ENCODE assay signal across 10 cellular contexts in the genomic region with DNA sequence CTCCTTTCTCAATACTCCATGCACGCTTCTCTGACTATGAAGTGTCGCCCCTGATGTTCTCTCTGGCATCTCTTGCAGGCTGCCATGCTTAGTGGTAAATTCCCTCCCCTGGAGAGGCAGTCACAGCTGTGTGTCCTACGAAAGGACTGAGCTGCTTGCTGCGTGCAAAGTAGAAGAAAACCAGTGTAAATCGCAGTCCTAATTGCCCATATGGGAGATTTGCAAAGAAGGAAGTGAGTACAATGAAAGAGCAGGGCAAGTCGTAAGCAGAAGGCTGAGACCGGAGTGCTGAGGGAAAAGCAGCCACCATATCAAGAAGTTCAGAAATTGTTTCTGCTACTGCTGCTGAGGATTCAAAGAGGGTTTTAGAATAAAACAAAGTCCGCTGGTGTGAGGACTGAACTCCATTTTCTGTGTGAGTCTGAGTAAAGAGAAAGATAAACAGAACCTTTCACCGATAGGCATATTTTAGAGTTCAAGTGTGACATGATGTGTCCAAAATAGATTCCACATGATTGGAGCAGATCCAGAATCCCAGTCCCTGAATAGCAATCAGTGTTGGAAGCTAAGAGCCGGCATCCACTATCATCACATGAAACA.
DNase-seq lines count a peak whose midpoint lies in the region; TF ChIP-seq lines count a peak whose summit lies in the region.
"Had no signal": no experiment of that assay in that cellular context is flagged by ENCODE, and none has a peak within 500 bp of the region (broad histone marks: within the 10 kb centered on the region; RNA-seq: fewer than 3 reads in every experiment).

No MANE protein-coding gene starts in this region.

- 55 to 58% methylated on average over 10 of the region's 10 CpGs for WGBS in sigmoid colon, 2 donors

- no peak overlapping the region for H3K27ac Mint-ChIP-seq in activated CD4-positive, alpha-beta T cell treated with anti-CD3 and anti-CD28 coated beads, Interleukin-2, amount 10 ng/mL, durations not matched to agents 24 days and 14 days
- no peak overlapping the region for H3K27ac Mint-ChIP-seq in CD4-positive, alpha-beta memory T cell

- H3K4me3 Mint-ChIP-seq in activated CD4-positive, alpha-beta T cell treated with anti-CD3 and anti-CD28 coated beads, Interleukin-2, amount 10 ng/mL, durations not matched to agents 24 days and 14 days: no peak overlapping the region
- no peak overlapping the region for H3K4me3 Mint-ChIP-seq in CD4-positive, alpha-beta memory T cell

- CTCF ChIA-PET in CD4-positive, alpha-beta memory T cell (lab: Charles Lee; ENCODE audit: partially characterized antibody): interaction anchor here (0.7 kb wide), 1 partner anchor 904 kb away, joined by 3 read pairs; no protein-coding TSS in a partner anchor

- H3K27me3 ChIP-seq in left ventricle myocardium inferior (ENCODE audit: low read depth) (no peaks in the 10 kb centered on the region), sigmoid colon (no peaks in the 10 kb centered on the region)
- no peaks in the 10 kb centered on the region for H3K27me3 ChIP-seq in CD4-positive, alpha-beta memory T cell (ENCODE audit: insufficient read depth, low read length)
- H3K27me3 ChIP-seq: MG63 had no signal

- H3K9me3 ChIP-seq in left ventricle myocardium inferior (replicated peaks) (no peaks in the 10 kb centered on the region), sigmoid colon (no peaks in the 10 kb centered on the region)
- no peaks in the 10 kb centered on the region for H3K9me3 ChIP-seq in CD4-positive, alpha-beta memory T cell (ENCODE audit: control insufficient read depth in 1 of 2, low read length in 2 of 2)

- peak; percentile 61 for DNase-seq in DMS79 treated with DMSO at 0.1 percent for 48 hours (lab: John Stamatoyannopoulos, UW)
- peak; percentile 27 for DNase-seq in astrocyte of the hippocampus (ENCODE audit: low read depth, low spot score)
- DNase-seq in left ventricle myocardium inferior: no peak
- no peak for DNase-seq in sigmoid colon
- DNase-seq in activated effector memory CD4-positive, alpha-beta T cell treated with anti-CD3 and anti-CD28 coated beads, Interleukin-2, amount 50 U/mL, for 16 hours: no peak
- no peak for DNase-seq in activated CD4-positive, alpha-beta T cell treated with anti-CD3 and anti-CD28 coated beads, Interleukin-2, amount 10 ng/mL, durations not matched to agents 24 days and 14 days
- DNase-seq in CD4-positive, alpha-beta memory T cell: no peak
- no peak for DNase-seq in Ammon's horn (ENCODE audit: low spot score)
- DNase-seq: C1 segment of cervical spinal cord, MG63 had no signal

- H3K36me3 ChIP-seq in left ventricle myocardium inferior (no peaks in the 10 kb centered on the region), sigmoid colon (no peaks in the 10 kb centered on the region)
- H3K36me3 ChIP-seq in CD4-positive, alpha-beta memory T cell (ENCODE audit: insufficient read depth, low read length): no peaks in the 10 kb centered on the region
- H3K36me3 ChIP-seq: MG63 had no signal

- peaks cover 34% of the 10 kb centered on the region for H3K4me1 ChIP-seq in left ventricle myocardium inferior
- peaks cover 0 to 9% (median 7%) of the 10 kb centered on the region in 4 donors for H3K4me1 ChIP-seq in sigmoid colon
- H3K4me1 ChIP-seq in CD4-positive, alpha-beta memory T cell (ENCODE audit: insufficient read depth, low read length): no peaks in the 10 kb centered on the region

- no peaks in the 10 kb centered on the region for H3K36me3 Mint-ChIP-seq in activated CD4-positive, alpha-beta T cell treated with anti-CD3 and anti-CD28 coated beads, Interleukin-2, amount 10 ng/mL, durations not matched to agents 24 days and 14 days (ENCODE audit: low read depth)
- no peaks in the 10 kb centered on the region for H3K36me3 Mint-ChIP-seq in CD4-positive, alpha-beta memory T cell

- no peaks in the 10 kb centered on the region for H3K27me3 Mint-ChIP-seq in activated CD4-positive, alpha-beta T cell treated with anti-CD3 and anti-CD28 coated beads, Interleukin-2, amount 10 ng/mL, durations not matched to agents 24 days and 14 days
- no peaks in the 10 kb centered on the region for H3K27me3 Mint-ChIP-seq in CD4-positive, alpha-beta memory T cell

- peak overlapping the region; percentile 53 for H3K4me3 ChIP-seq in left ventricle myocardium inferior
- peak overlapping the region in 3 of 4 donors; percentile 5 to 17 (median 14) for H3K4me3 ChIP-seq in sigmoid colon
- H3K4me3 ChIP-seq in CD4-positive, alpha-beta memory T cell (ENCODE audit: low read length in 2 of 2): no peak overlapping the region
- H3K4me3 ChIP-seq: MG63 had no signal

- H3K27ac ChIP-seq in left ventricle myocardium inferior (replicated peaks) (peak overlapping the region; percentile 93), sigmoid colon (peak overlapping the region; percentile 32 to 48 (median 44))
- no peak overlapping the region for H3K27ac ChIP-seq in CD4-positive, alpha-beta memory T cell (ENCODE audit: low read depth, low read length)

- intact Hi-C loops in left ventricle myocardium inferior (cut with micrococcal nuclease) (no loop called here), sigmoid colon (cut with DNase I) (no loop called here)
- intact Hi-C loops in activated CD4-positive, alpha-beta T cell treated with anti-CD3 and anti-CD28 coated beads, Interleukin-2, amount 10 ng/mL, durations not matched to agents 24 days and 14 days (cut with micrococcal nuclease): no loop called here
- intact Hi-C loops in CD4-positive, alpha-beta memory T cell (cut with micrococcal nuclease): no loop called here

- POLR2A ChIA-PET in CD4-positive, alpha-beta memory T cell (lab: Charles Lee; ENCODE audit: partially characterized antibody): no interaction called here

- no peak for TF ChIP-seq POLR2A in sigmoid colon (IDR thresholded peaks at IDR 0.05)

- no peak for TF ChIP-seq EP300 in sigmoid colon (IDR thresholded peaks at IDR 0.05)

- H3K9me3 Mint-ChIP-seq in activated CD4-positive, alpha-beta T cell treated with anti-CD3 and anti-CD28 coated beads, Interleukin-2, amount 10 ng/mL, durations not matched to agents 24 days and 14 days: no peaks in the 10 kb centered on the region
- peaks cover 0 to 19% (median 3%) of the 10 kb centered on the region in 8 donors for H3K9me3 Mint-ChIP-seq in CD4-positive, alpha-beta memory T cell

- TF ChIP-seq CTCF in left ventricle myocardium inferior (IDR thresholded peaks at IDR 0.05; ENCODE audit: borderline replicate concordance): no peak
- TF ChIP-seq CTCF in sigmoid colon (IDR thresholded peaks at IDR 0.05): no peak

- H3K4me1 Mint-ChIP-seq in activated CD4-positive, alpha-beta T cell treated with anti-CD3 and anti-CD28 coated beads, Interleukin-2, amount 10 ng/mL, durations not matched to agents 24 days and 14 days: no peaks in the 10 kb centered on the region
- no peaks in the 10 kb centered on the region for H3K4me1 Mint-ChIP-seq in CD4-positive, alpha-beta memory T cell

Comparison
In these comparisons a context has a peak if more than half of its experiments do, and no peak if none do; other contexts are left out.
1. DNase-seq: peak in DMS79 treated with DMSO at 0.1 percent for 48 hours (single experiment) and astrocyte of the hippocampus (single experiment); none in left ventricle myocardium inferior (single experiment), sigmoid colon (single experiment), activated effector memory CD4-positive, alpha-beta T cell treated with anti-CD3 and anti-CD28 coated beads, Interleukin-2, amount 50 U/mL, for 16 hours (single experiment), activated CD4-positive, alpha-beta T cell treated with anti-CD3 and anti-CD28 coated beads, Interleukin-2, amount 10 ng/mL, durations not matched to agents 24 days and 14 days (single experiment), CD4-positive, alpha-beta memory T cell (0 of 5) and Ammon's horn (single experiment).
2. H3K4me3 ChIP-seq: peak in left ventricle myocardium inferior (single experiment) and sigmoid colon (3 of 4); none in CD4-positive, alpha-beta memory T cell (0 of 2).